1 cellular context compared by ENCODE assay signal in genomic region chr5:88128813-88129212, GRCh38.
TF ChIP-seq lines count a peak whose summit lies in the region.

No MANE protein-coding gene starts in this region.

TF ChIP-seq in HepG2, 621 proteins besides CTCF, POLR2A, EP300 and RAD21 (continued from another document and continues in another):
- TF ChIP-seq ZNF276 (CRISPR knock-in tag; IDR thresholded peaks at IDR 0.05; ENCODE audit: low read depth) (no peak), MED13 (CRISPR knock-in tag; IDR thresholded peaks at IDR 0.05) (no peak), ZNF768 (CRISPR knock-in tag; IDR thresholded peaks at IDR 0.05) (no peak), ZSCAN29 (CRISPR knock-in tag; conservative IDR thresholded peaks at IDR 0.05) (no peak), ZNF503 (CRISPR knock-in tag; IDR thresholded peaks at IDR 0.05) (peak; percentile 85), ZNF878 (CRISPR knock-in tag; IDR thresholded peaks at IDR 0.05) (no peak), ELF4 (CRISPR knock-in tag; IDR thresholded peaks at IDR 0.05; ENCODE audit: borderline replicate concordance) (no peak), ZNF562 (CRISPR knock-in tag; IDR thresholded peaks at IDR 0.05; ENCODE audit: borderline replicate concordance) (no peak), FOXK1 (CRISPR knock-in tag; IDR thresholded peaks at IDR 0.05; ENCODE audit: borderline replicate concordance, low read depth) (0 out of 2 replicates have a peak, but pooled peaks have one; percentile 13), PITX1 (CRISPR knock-in tag; IDR thresholded peaks at IDR 0.05) (peak; percentile 45; the same call in 1 of the 2 replicates), FOXO1 (CRISPR knock-in tag; IDR thresholded peaks at IDR 0.05) (peak; percentile 80; the same call in 1 of the 2 replicates), JUNB (CRISPR knock-in tag; IDR thresholded peaks at IDR 0.05; ENCODE audit: borderline replicate concordance) (no peak), FLYWCH1 (CRISPR knock-in tag; IDR thresholded peaks at IDR 0.05) (no peak), EED (CRISPR knock-in tag; IDR thresholded peaks at IDR 0.05) (no peak), ZMAT5 (CRISPR knock-in tag; IDR thresholded peaks at IDR 0.05; ENCODE audit: borderline replicate concordance, low read depth) (no peak), ZNF317 (CRISPR knock-in tag; IDR thresholded peaks at IDR 0.05) (no peak), ZBTB20 (CRISPR knock-in tag; IDR thresholded peaks at IDR 0.05; ENCODE audit: borderline replicate concordance, low read depth) (peak; percentile 67; the same call in 1 of the 2 replicates), ZNF142 (CRISPR knock-in tag; IDR thresholded peaks at IDR 0.05) (no peak), ZZZ3 (CRISPR knock-in tag; IDR thresholded peaks at IDR 0.05; ENCODE audit: borderline replicate concordance) (no peak), FOXA3 (CRISPR knock-in tag; IDR thresholded peaks at IDR 0.05) (peak; percentile 96), ZNF597 (CRISPR knock-in tag; IDR thresholded peaks at IDR 0.05) (no peak), HBP1 (CRISPR knock-in tag; IDR thresholded peaks at IDR 0.05; ENCODE audit: low read depth) (no peak), ZNF512B (CRISPR knock-in tag; IDR thresholded peaks at IDR 0.05; ENCODE audit: borderline replicate concordance) (no peak), ZNF609 (CRISPR knock-in tag; IDR thresholded peaks at IDR 0.05; ENCODE audit: borderline replicate concordance) (peak; percentile 76; the same call in 1 of the 2 replicates), ZBTB7B (CRISPR knock-in tag; IDR thresholded peaks at IDR 0.05) (0 out of 2 replicates have a peak, but pooled peaks have one; percentile 41), ZNF225 (CRISPR knock-in tag; IDR thresholded peaks at IDR 0.05) (no peak)
